12 cellular contexts compared by ENCODE assay signal in genomic region chr3:2354702-2355101, GRCh38.
A peak's percentile ranks its signal among the peaks of the same experiment; 100 is the strongest.
DNase-seq lines count a peak whose midpoint lies in the region; ATAC-seq lines count a peak whose summit lies in the region.
"Had no signal": no experiment of that assay in that cellular context is flagged by ENCODE, and none has a peak within 500 bp of the region (broad histone marks: within the 10 kb centered on the region; RNA-seq: fewer than 3 reads in every experiment).

No MANE protein-coding gene starts in this region.

- peak; percentile 29 for DNase-seq in 8988T
- DNase-seq in HK-2 (ENCODE audit: unreplicated experiment), result peak; percentile 5
- DNase-seq in caudate nucleus (lab: John Stamatoyannopoulos, UW), result peak in 6 of 61 donors; percentile 1 to 36 (median 2)
- DNase-seq in kidney glomerular epithelial cell (lab: John Stamatoyannopoulos, UW), result peak; percentile 13
- DNase-seq in cerebellar nuclear complex (lab: John Stamatoyannopoulos, UW), result no peak
- DNase-seq: activated CD8-positive, alpha-beta memory T cell treated with anti-CD3 and anti-CD28 coated beads, Interleukin-2, amount 50 U/mL, for 48 hours; NCI-H524 treated with DMSO at 0.1 percent for 48 hours; stimulated activated CD4-positive, alpha-beta T cell treated with anti-CD3 and anti-CD28 coated beads, Interleukin-2, amount 100 ng/mL, for 24 hours; T-helper 2 cell had no signal

- ATAC-seq in GM18861 (IDR thresholded peaks at IDR 0.05; ENCODE audit: unreplicated experiment) (no peak), HG03108 (IDR thresholded peaks at IDR 0.05; ENCODE audit: unreplicated experiment) (no peak), HG03565 (IDR thresholded peaks at IDR 0.05; ENCODE audit: unreplicated experiment) (no peak)

- H3K27ac ChIP-seq in caudate nucleus (ENCODE audit: low read depth, low read length), result peak overlapping the region; percentile 30

Comparison
In these comparisons a context has a peak if more than half of its experiments do, and no peak if none do; other contexts are left out.
1. DNase-seq: peak in 8988T (single experiment), HK-2 (single experiment) and kidney glomerular epithelial cell (single experiment); none in cerebellar nuclear complex (0 of 2).